Comparison of ENCODE assay signal across 20 cellular contexts in the genomic region with DNA sequence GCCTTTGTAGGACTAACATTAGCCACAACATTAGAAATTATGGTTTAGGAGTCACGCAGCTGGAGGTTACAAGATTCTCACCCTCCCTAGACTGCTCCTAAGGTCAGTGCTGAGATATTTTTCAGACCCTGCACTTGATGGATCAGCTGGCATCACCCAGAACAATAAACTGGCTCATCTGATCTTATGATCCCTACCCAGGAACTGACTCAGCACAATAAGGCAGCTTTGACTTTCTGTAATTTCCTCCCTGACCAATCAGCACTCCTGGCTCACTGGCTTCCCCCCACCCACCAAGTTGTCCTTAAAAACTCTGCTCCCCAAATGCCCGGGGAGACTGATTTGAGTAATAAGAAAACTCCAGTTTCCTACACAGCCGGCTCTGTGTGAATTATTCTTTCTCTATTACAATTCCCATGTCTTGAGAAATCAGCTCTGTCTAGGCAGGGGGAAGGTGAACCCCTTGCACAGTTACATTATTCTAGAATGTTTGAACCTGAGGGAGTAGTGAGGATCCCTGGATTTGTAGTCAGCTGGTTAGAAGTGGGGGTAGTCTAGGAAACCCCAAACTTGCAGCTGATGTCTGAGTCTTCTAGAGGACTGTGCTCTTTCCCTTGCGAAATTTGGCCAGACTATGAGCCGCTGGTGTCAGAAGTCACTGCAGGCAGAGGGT.
DNase-seq lines count a peak whose midpoint lies in the region; ATAC-seq and TF ChIP-seq lines count a peak whose summit lies in the region.
"Had no signal": no experiment of that assay in that cellular context is flagged by ENCODE, and none has a peak within 500 bp of the region (broad histone marks: within the 10 kb centered on the region; RNA-seq: fewer than 3 reads in every experiment).

No MANE protein-coding gene starts in this region.

- TF ChIP-seq CTCF in PC-3 (conservative IDR thresholded peaks at IDR 0.05; ENCODE audit: low read depth, low read length) (no peak), esophagus muscularis mucosa (IDR thresholded peaks at IDR 0.05) (no peak), foreskin keratinocyte (conservative IDR thresholded peaks at IDR 0.05) (no peak), transverse colon (IDR thresholded peaks at IDR 0.05) (no peak)

- H3K36me3 ChIP-seq in PC-3 (ENCODE audit: low read depth, low read length) = no peaks in the 10 kb centered on the region
- no peaks in the 10 kb centered on the region for H3K36me3 ChIP-seq in esophagus muscularis mucosa
- H3K36me3 ChIP-seq in transverse colon = no peaks in the 10 kb centered on the region
- H3K36me3 ChIP-seq: lower lobe of right lung, SJCRH30, stomach, upper lobe of right lung had no signal

- no TSS peak for BruUV-seq in PC-3 (replicated peaks; lab: Mats Ljungman, UMichigan)

- H3K4me1 ChIP-seq in PC-3 (ENCODE audit: insufficient read depth, low read length) (no peaks in the 10 kb centered on the region; the same call in 1 of the 2 replicates), esophagus muscularis mucosa (no peaks in the 10 kb centered on the region), foreskin keratinocyte (no peaks in the 10 kb centered on the region), transverse colon (no peaks in the 10 kb centered on the region)
- H3K4me1 ChIP-seq: lower lobe of right lung, SJCRH30, stomach, upper lobe of right lung had no signal

- no peak overlapping the region for H2AFZ ChIP-seq in PC-3 (ENCODE audit: low read length)

- no peak overlapping the region for H3K4me3 Mint-ChIP-seq in activated T-cell treated with anti-CD3 and anti-CD28 coated beads, Interleukin-2, amount 50 U/mL, for 24 hours
- H3K4me3 Mint-ChIP-seq: activated naive CD8-positive, alpha-beta T cell; CD4-positive, CD25-positive, alpha-beta regulatory T cell; effector memory CD8-positive, alpha-beta T cell; T-helper 17 cell had no signal

- H3K27me3 ChIP-seq in PC-3 (ENCODE audit: low read length) = no peaks in the 10 kb centered on the region
- peaks cover 0 to 9% (median 0%) of the 10 kb centered on the region in 4 donors for H3K27me3 ChIP-seq in esophagus muscularis mucosa
- H3K27me3 ChIP-seq in foreskin keratinocyte = peaks cover 2% of the 10 kb centered on the region
- H3K27me3 ChIP-seq in transverse colon = no peaks in the 10 kb centered on the region
- H3K27me3 ChIP-seq: SJCRH30, upper lobe of right lung had no signal

- intact Hi-C loops in PC-3 (cut with micrococcal nuclease) = no loop called here
- intact Hi-C loops in esophagus muscularis mucosa (cut with DNase I) = no loop called here
- intact Hi-C loops in transverse colon (cut with DNase I; ENCODE audit: low total_unique reads) = no loop called here

- CTCF ChIA-PET in PC-3 (lab: Charles Lee) = no interaction called here

- no peak overlapping the region for H3K4me2 ChIP-seq in PC-3 (ENCODE audit: low read length)

- H3K27ac ChIP-seq in PC-3 (ENCODE audit: low read length) (no peak overlapping the region), esophagus muscularis mucosa (replicated peaks in 1 of 4) (no peak overlapping the region), foreskin keratinocyte (no peak overlapping the region), transverse colon (no peak overlapping the region)
- H3K27ac ChIP-seq: lower lobe of right lung, SJCRH30, stomach, upper lobe of right lung had no signal

- WGBS in esophagus muscularis mucosa = 83% methylated on average over 5 of the region's 5 CpGs
- 41 to 78% methylated on average over 2 to 5 of the region's 5 CpGs for WGBS in transverse colon (ENCODE audit: low coverage in 1 of 2), 2 donors

- in situ Hi-C loops in transverse colon (cut with MboI; ENCODE audit: low pct_ligation_motif_present in 1 of 4, low pct_unique_long_range_greater_than_20kb in 1 of 4, low sequenced_read_pairs in 3 of 4) = no loop called here

- no peak for DNase-seq in activated T-cell treated with anti-CD3 and anti-CD28 coated beads, Interleukin-2, amount 50 U/mL, for 24 hours
- DNase-seq in activated T-cell treated with anti-CD3 and anti-CD28 coated beads for 4 hours = no peak
- peak; percentile 4 for DNase-seq in PC-3
- DNase-seq in esophagus muscularis mucosa (ENCODE audit: extremely low spot score) = peak; percentile 62
- no peak for DNase-seq in stimulated activated CD4-positive, alpha-beta T cell treated with anti-CD3 and anti-CD28 coated beads, Interleukin-15, amount 100 ng/mL, for 24 hours
- no peak for DNase-seq in foreskin keratinocyte
- DNase-seq in transverse colon = no peak
- DNase-seq: activated T-cell treated with anti-CD3 and anti-CD28 coated beads, Interleukin-2, amount 50 U/mL, for 48 hours; CD4-positive, CD25-positive, alpha-beta regulatory T cell; effector memory CD8-positive, alpha-beta T cell; GDM1; lower lobe of right lung; NCI-H82; SJCRH30; stimulated activated CD4-positive, alpha-beta T cell treated with anti-CD3 and anti-CD28 coated beads, Interleukin-4, amount 100 ng/mL, for 24 hours; stomach; T-helper 17 cell; upper lobe of right lung had no signal

- POLR2A ChIA-PET in PC-3 (lab: Charles Lee; ENCODE audit: unreplicated experiment) = no interaction called here

- H3K27me3 Mint-ChIP-seq in activated T-cell treated with anti-CD3 and anti-CD28 coated beads, Interleukin-2, amount 50 U/mL, for 24 hours = peaks cover 3% of the 10 kb centered on the region
- H3K27me3 Mint-ChIP-seq: CD4-positive, CD25-positive, alpha-beta regulatory T cell; effector memory CD8-positive, alpha-beta T cell; T-helper 17 cell had no signal

- H3K4me1 Mint-ChIP-seq in activated T-cell treated with anti-CD3 and anti-CD28 coated beads, Interleukin-2, amount 50 U/mL, for 24 hours (ENCODE audit: low read depth) = peaks cover 11% of the 10 kb centered on the region
- H3K4me1 Mint-ChIP-seq: CD4-positive, CD25-positive, alpha-beta regulatory T cell; T-helper 17 cell had no signal

- H3K9me3 ChIP-seq in PC-3 (ENCODE audit: low read length) (no peaks in the 10 kb centered on the region), esophagus muscularis mucosa (no peaks in the 10 kb centered on the region), transverse colon (no peaks in the 10 kb centered on the region)
- H3K9me3 ChIP-seq: lower lobe of right lung, SJCRH30, stomach, upper lobe of right lung had no signal

- no peak for TF ChIP-seq EP300 in esophagus muscularis mucosa (IDR thresholded peaks at IDR 0.05)
- no peak for TF ChIP-seq EP300 in transverse colon (IDR thresholded peaks at IDR 0.05; ENCODE audit: low read depth)

- no peak for ATAC-seq in PC-3
- no peak for ATAC-seq in foreskin keratinocyte
- ATAC-seq in SK-N-SH treated with all-trans-retinoic acid at 6 μM for 48 hours = no peak
- ATAC-seq: effector memory CD8-positive, alpha-beta T cell; lower lobe of right lung; T-helper 17 cell; upper lobe of right lung had no signal

- H3K9me2 ChIP-seq in PC-3 (replicated peaks; ENCODE audit: low read length) = no peaks in the 10 kb centered on the region

- H3K9ac ChIP-seq in PC-3 (ENCODE audit: low read length) = no peak overlapping the region

- no peaks in the 10 kb centered on the region for H3K36me3 Mint-ChIP-seq in activated T-cell treated with anti-CD3 and anti-CD28 coated beads, Interleukin-2, amount 50 U/mL, for 24 hours (ENCODE audit: low read depth)
- H3K36me3 Mint-ChIP-seq: activated naive CD8-positive, alpha-beta T cell; CD4-positive, CD25-positive, alpha-beta regulatory T cell had no signal

- no peaks in the 10 kb centered on the region for H3F3A ChIP-seq in PC-3 (ENCODE audit: low read length, unreplicated experiment)

- H3K27ac Mint-ChIP-seq in activated T-cell treated with anti-CD3 and anti-CD28 coated beads, Interleukin-2, amount 50 U/mL, for 24 hours = peak overlapping the region; percentile 37
- H3K27ac Mint-ChIP-seq: activated naive CD8-positive, alpha-beta T cell; CD4-positive, CD25-positive, alpha-beta regulatory T cell; T-helper 17 cell had no signal

- no peaks in the 10 kb centered on the region for H3K79me2 ChIP-seq in PC-3 (ENCODE audit: low read length)

- TF ChIP-seq POLR2A in esophagus muscularis mucosa (IDR thresholded peaks at IDR 0.05; ENCODE audit: low read depth) (no peak), transverse colon (IDR thresholded peaks at IDR 0.05) (no peak)

- H3K4me3 ChIP-seq in PC-3 (ENCODE audit: low read length) (no peak overlapping the region), esophagus muscularis mucosa (no peak overlapping the region), transverse colon (no peak overlapping the region)
- H3K4me3 ChIP-seq: lower lobe of right lung, SJCRH30, stomach, upper lobe of right lung had no signal

- no peaks in the 10 kb centered on the region for H3K9me3 Mint-ChIP-seq in activated T-cell treated with anti-CD3 and anti-CD28 coated beads, Interleukin-2, amount 50 U/mL, for 24 hours
- H3K9me3 Mint-ChIP-seq: effector memory CD8-positive, alpha-beta T cell had no signal

- H4K20me1 ChIP-seq in PC-3 (ENCODE audit: low read length) = no peaks in the 10 kb centered on the region

TF ChIP-seq in SK-N-SH treated with all-trans-retinoic acid at 6 μM for 48 hours, 23 proteins besides CTCF, POLR2A, EP300 and RAD21:
- TF ChIP-seq SNAI2 (CRISPR knock-in tag; IDR thresholded peaks at IDR 0.05) (no peak), GLIS3 (CRISPR knock-in tag; IDR thresholded peaks at IDR 0.05) (no peak), ESRRG (CRISPR knock-in tag; IDR thresholded peaks at IDR 0.05) (no peak)

Comparison
In these comparisons a context has a peak if more than half of its experiments do, and no peak if none do; other contexts are left out.
1. DNase-seq: peak in PC-3 (single experiment) and esophagus muscularis mucosa (single experiment); none in activated T-cell treated with anti-CD3 and anti-CD28 coated beads, Interleukin-2, amount 50 U/mL, for 24 hours (single experiment), activated T-cell treated with anti-CD3 and anti-CD28 coated beads for 4 hours (single experiment), stimulated activated CD4-positive, alpha-beta T cell treated with anti-CD3 and anti-CD28 coated beads, Interleukin-15, amount 100 ng/mL, for 24 hours (single experiment), foreskin keratinocyte (0 of 2) and transverse colon (single experiment).